In the genomic region with DNA sequence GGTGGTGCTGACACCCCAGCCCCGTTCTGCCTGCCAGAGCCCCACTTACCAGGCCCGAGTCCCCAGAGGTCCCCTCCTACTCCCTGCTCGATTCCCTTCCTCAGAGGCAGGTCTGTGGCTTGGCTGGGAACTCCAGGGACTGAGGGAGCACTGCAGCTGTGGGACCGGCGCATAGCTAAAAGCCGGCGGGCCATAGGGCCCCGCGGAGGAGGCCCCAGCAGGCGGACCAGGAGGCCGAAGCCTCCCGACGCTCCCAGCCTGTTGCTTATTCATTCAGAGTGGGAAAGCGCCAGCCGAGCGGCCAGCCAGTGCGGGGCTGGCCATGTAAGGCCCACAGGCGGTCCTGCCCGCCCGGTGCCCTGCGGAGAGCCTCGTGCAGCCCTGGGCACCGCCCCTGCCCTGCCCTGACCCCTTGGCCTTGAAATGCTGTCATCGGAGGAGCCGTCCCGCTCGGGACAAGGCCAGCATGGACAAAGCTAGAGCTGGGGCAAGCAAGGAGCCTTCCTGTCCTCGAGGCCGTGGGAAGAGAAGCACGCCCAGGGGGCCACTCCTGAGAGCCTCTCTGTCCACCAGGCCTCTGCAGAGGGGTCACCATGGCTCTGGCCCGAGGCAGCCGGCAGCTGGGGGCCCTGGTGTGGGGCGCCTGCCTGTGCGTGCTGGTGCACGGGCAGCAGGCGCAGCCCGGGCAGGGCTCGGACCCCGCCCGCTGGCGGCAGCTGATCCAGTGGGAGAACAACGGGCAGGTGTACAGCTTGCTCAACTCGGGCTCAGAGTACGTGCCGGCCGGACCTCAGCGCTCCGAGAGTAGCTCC, we compare ENCODE assay signal across 8 cellular contexts. TPM values are rescaled to one million over a fixed set of nuclear protein-coding genes. Genes with fewer than 3 reads are reported as not detected.
DNase-seq lines count a peak whose midpoint lies in the region; ATAC-seq and TF ChIP-seq lines count a peak whose summit lies in the region.

A gene with protein sequence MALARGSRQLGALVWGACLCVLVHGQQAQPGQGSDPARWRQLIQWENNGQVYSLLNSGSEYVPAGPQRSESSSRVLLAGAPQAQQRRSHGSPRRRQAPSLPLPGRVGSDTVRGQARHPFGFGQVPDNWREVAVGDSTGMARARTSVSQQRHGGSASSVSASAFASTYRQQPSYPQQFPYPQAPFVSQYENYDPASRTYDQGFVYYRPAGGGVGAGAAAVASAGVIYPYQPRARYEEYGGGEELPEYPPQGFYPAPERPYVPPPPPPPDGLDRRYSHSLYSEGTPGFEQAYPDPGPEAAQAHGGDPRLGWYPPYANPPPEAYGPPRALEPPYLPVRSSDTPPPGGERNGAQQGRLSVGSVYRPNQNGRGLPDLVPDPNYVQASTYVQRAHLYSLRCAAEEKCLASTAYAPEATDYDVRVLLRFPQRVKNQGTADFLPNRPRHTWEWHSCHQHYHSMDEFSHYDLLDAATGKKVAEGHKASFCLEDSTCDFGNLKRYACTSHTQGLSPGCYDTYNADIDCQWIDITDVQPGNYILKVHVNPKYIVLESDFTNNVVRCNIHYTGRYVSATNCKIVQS (plus strand): TSS at position 272 of the 812 bp plus-strand sequence. CDS start 322 bp downstream, at position 594.

- H4K20me1 ChIP-seq in HCT116 (ENCODE audit: insufficient read depth): no peaks in the 10 kb centered on the region

- RAD21 ChIA-PET in HCT116 (lab: Charles Lee; ENCODE audit: low non-redundant PET in 1 of 2, low total read pairs in 2 of 2, uncharacterized antibody in 2 of 2, unreplicated experiment in 2 of 2): no interaction called here

- peak within 1 kb of the TSS; percentile 56 for H3K27ac Mint-ChIP-seq in mesothelial cell of epicardium

- no peaks in the 10 kb centered on the region for H3K79me2 ChIP-seq in HCT116 (ENCODE audit: insufficient read depth, low read length)

- TF ChIP-seq CTCF in AG04450 (IDR thresholded peaks at IDR 0.05; ENCODE audit: low read depth, low read length) (no peak), HCT116 (IDR thresholded peaks at IDR 0.05 in 2 of 3, conservative IDR thresholded peaks at IDR 0.05 in 1 of 3; ENCODE audit: borderline replicate concordance in 1 of 3, insufficient read depth in 1 of 3, low read depth in 2 of 3, low read length in 2 of 3) (no peak), mesothelial cell of epicardium (IDR thresholded peaks at IDR 0.05; ENCODE audit: unreplicated experiment) (no peak), upper lobe of left lung (IDR thresholded peaks at IDR 0.05) (no peak), GM10248 (IDR thresholded peaks at IDR 0.05; ENCODE audit: control extremely low read depth, extremely low read depth, low read depth, missing control alignments) (no peak)

- H3K9ac ChIP-seq in HCT116 (ENCODE audit: low read length): peak within 1 kb of the TSS; percentile 79

- TF ChIP-seq RAD21 in HCT116 (IDR thresholded peaks at IDR 0.05; ENCODE audit: low read depth): no peak

- peak within 1 kb of the TSS; percentile 91 for H3K4me2 ChIP-seq in HCT116 (ENCODE audit: low read length)

- WGBS in esophagus, 2 donors: 15 to 17% methylated on average over 48 of the region's 48 CpGs
- WGBS in upper lobe of left lung, 2 donors: 17% methylated on average over 15 of the region's 48 CpGs; no CpG with 5 or more reads in 1 of the 2 donors

- H3K27me3 Mint-ChIP-seq in mesothelial cell of epicardium (ENCODE audit: low read depth): no peaks in the 10 kb centered on the region

- H3K4me3 Mint-ChIP-seq in mesothelial cell of epicardium: peak within 1 kb of the TSS; percentile 74

- intact Hi-C loops in HCT116 (cut with micrococcal nuclease): no loop called here

- no peaks in the 10 kb centered on the region for H3K9me3 Mint-ChIP-seq in mesothelial cell of epicardium

- H3K27ac ChIP-seq in AG04450 (ENCODE audit: low read depth, low read length): peak within 1 kb of the TSS; percentile 95
- peak within 1 kb of the TSS; percentile 94 for H3K27ac ChIP-seq in HCT116 (ENCODE audit: low read depth, low read length)
- peak within 1 kb of the TSS; percentile 77 to 80 for H3K27ac ChIP-seq in esophagus (ENCODE audit: low read depth in 2 of 2, low read length in 1 of 2)
- H3K27ac ChIP-seq in upper lobe of left lung: peak within 1 kb of the TSS; percentile 62 to 87 (median 74)

- POLR2A ChIA-PET in AG04450 (lab: Yijun Ruan, JAX) (interaction anchor here (0.5 to 2.9 kb wide), 11 partner anchors 10 to 1206 kb away, joined by 3 to 17 read pairs (median 4); no protein-coding TSS in a partner anchor), HCT116 (lab: Charles Lee) (no interaction called here), GM10248 (lab: Yijun Ruan, JAX) (no interaction called here)

- H3K9me2 ChIP-seq in HCT116 (ENCODE audit: insufficient read depth): no peaks in the 10 kb centered on the region

- peak; percentile 32 for ATAC-seq in HCT116
- peak; percentile 59 to 70 for ATAC-seq in upper lobe of left lung (ENCODE audit: low FRiP score in 2 of 2)
- ATAC-seq in GM21367 (IDR thresholded peaks at IDR 0.05; ENCODE audit: unreplicated experiment): no peak

- H2AFZ ChIP-seq in HCT116 (ENCODE audit: low read depth, low read length, poor library complexity, severe bottlenecking): no peak within 1 kb of the TSS

- no peak for TF ChIP-seq POLR2A in HCT116 (IDR thresholded peaks at IDR 0.05; ENCODE audit: borderline replicate concordance, extremely low read depth, insufficient read depth, insufficient read length)
- peak in 2 of 4 donors; percentile 26 to 48 for TF ChIP-seq POLR2A in upper lobe of left lung (IDR thresholded peaks at IDR 0.05)

- no TSS peak for BruUV-seq in HCT116 (replicated peaks; lab: Mats Ljungman, UMichigan)

- H3K36me3 ChIP-seq in HCT116 (ENCODE audit: control insufficient read depth in 1 of 2, insufficient read depth in 2 of 2, low read length in 2 of 2): no peaks in the 10 kb centered on the region
- H3K36me3 ChIP-seq in esophagus (ENCODE audit: control insufficient read depth in 2 of 2, insufficient read depth in 2 of 2, low read length in 1 of 2): no peaks in the 10 kb centered on the region
- no peaks in the 10 kb centered on the region for H3K36me3 ChIP-seq in upper lobe of left lung

- TF ChIP-seq EP300 in upper lobe of left lung (IDR thresholded peaks at IDR 0.05): no peak

- peaks cover 27 to 46% of the 10 kb centered on the region in 2 experiments for H3K4me1 ChIP-seq in HCT116 (ENCODE audit: control insufficient read depth in 1 of 2, insufficient read depth in 2 of 2, low read length in 2 of 2)
- H3K4me1 ChIP-seq in esophagus (ENCODE audit: control insufficient read depth in 2 of 2, insufficient read depth in 2 of 2, low read length in 1 of 2): peaks cover 0 to 38% of the 10 kb centered on the region in 2 donors
- peaks cover 45 to 59% (median 54%) of the 10 kb centered on the region in 4 donors for H3K4me1 ChIP-seq in upper lobe of left lung

- H3K9me3 ChIP-seq in AG04450 (ENCODE audit: control insufficient read depth, insufficient read depth, low read length) (no peaks in the 10 kb centered on the region; the same call in 1 of the 2 replicates), HCT116 (ENCODE audit: control insufficient read depth in 1 of 2, insufficient read depth in 1 of 2, low read depth in 1 of 2, low read length in 2 of 2) (no peaks in the 10 kb centered on the region), esophagus (ENCODE audit: control insufficient read depth in 2 of 2, insufficient read depth in 1 of 2, low read depth in 1 of 2, low read length in 1 of 2) (peaks cover 0 to 3% of the 10 kb centered on the region in 2 donors), upper lobe of left lung (no peaks in the 10 kb centered on the region)

- CTCF ChIA-PET in AG04450 (lab: Charles Lee): interaction anchor here (1.9 to 2.2 kb wide), 2 partner anchors 10 to 25 kb away, joined by 9 to 10 read pairs; no protein-coding TSS in a partner anchor
- CTCF ChIA-PET in HCT116 (lab: Charles Lee): interaction anchor here (1.3 to 2.7 kb wide), 6 partner anchors 17 to 53 kb away, joined by 4 to 12 read pairs (median 6); a partner anchor contains a TSS
- CTCF ChIA-PET in GM10248 (lab: Yijun Ruan, JAX): no interaction called here

- H3K27me3 ChIP-seq in AG04450 (ENCODE audit: control insufficient read depth, insufficient read depth, low read length) (no peaks in the 10 kb centered on the region), HCT116 (ENCODE audit: insufficient read depth, low read length) (no peaks in the 10 kb centered on the region), esophagus (ENCODE audit: control insufficient read depth in 1 of 2, insufficient read depth in 2 of 2, low read length in 2 of 2) (no peaks in the 10 kb centered on the region), upper lobe of left lung (peaks cover 0 to 3% (median 1%) of the 10 kb centered on the region in 4 donors)

- no peaks in the 10 kb centered on the region for H3K36me3 Mint-ChIP-seq in mesothelial cell of epicardium

- H3K4me1 Mint-ChIP-seq in mesothelial cell of epicardium: peaks cover 62% of the 10 kb centered on the region

- peak within 1 kb of the TSS; percentile 90 for H3K4me3 ChIP-seq in AG04450 (ENCODE audit: low read depth, low read length)
- peak within 1 kb of the TSS; percentile 57 to 77 for H3K4me3 ChIP-seq in HCT116 (replicated peaks in 1 of 2; ENCODE audit: low read depth in 1 of 2, low read length in 2 of 2)
- peak within 1 kb of the TSS; percentile 53 to 64 for H3K4me3 ChIP-seq in esophagus (ENCODE audit: low read depth in 1 of 2, low read length in 2 of 2)
- peak within 1 kb of the TSS; percentile 41 to 64 (median 55) for H3K4me3 ChIP-seq in upper lobe of left lung

- DNase-seq in AG04450 (ENCODE audit: low read depth, low spot score) (peak; percentile 71), HCT116 (ENCODE audit: low read depth, low spot score) (peak; percentile 19), SW 1271 (lab: John Stamatoyannopoulos, UW) (peak; percentile 32 to 54), mesothelial cell of epicardium (ENCODE audit: low spot score in 2 of 2, unreplicated experiment in 2 of 2) (peak; percentile 40 to 65), upper lobe of left lung (peak; percentile 53 to 90), GM10248 (ENCODE audit: extremely low spot score) (no peak)

TF ChIP-seq in HCT116, 20 proteins besides CTCF, POLR2A, EP300 and RAD21:
- peak; percentile 73 for TF ChIP-seq POLR2AphosphoS5 (IDR thresholded peaks at IDR 0.05; ENCODE audit: low read depth, low read length)
- TF ChIP-seq, protein P1, sequence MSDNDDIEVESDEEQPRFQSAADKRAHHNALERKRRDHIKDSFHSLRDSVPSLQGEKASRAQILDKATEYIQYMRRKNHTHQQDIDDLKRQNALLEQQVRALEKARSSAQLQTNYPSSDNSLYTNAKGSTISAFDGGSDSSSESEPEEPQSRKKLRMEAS (IDR thresholded peaks at IDR 0.05): peak; percentile 33; the same call in 1 of the 2 replicates
- no peak for TF ChIP-seq CEBPB (IDR thresholded peaks at IDR 0.05; ENCODE audit: low read depth)
- peak; percentile 51 for TF ChIP-seq SIN3A (IDR thresholded peaks at IDR 0.05; ENCODE audit: low read depth)
- peak; percentile 69 for TF ChIP-seq FOSL1 (IDR thresholded peaks at IDR 0.05; ENCODE audit: low read depth)
TF ChIP-seq in HCT116: peak in this region for 4.

RNA-seq across cellular contexts. Expression of the gene that starts here (rescaled TPM):
- polyA plus RNA-seq in AG04450 (2011; rRNA removed): 114 and 206 TPM in 2 replicates
- 260 and 359 TPM in 2 replicates for polyA minus RNA-seq in AG04450 (2011; rRNA and poly(A)+ RNA removed)
- total RNA-seq in HCT116 (2021; ENCODE audit: unreplicated experiment): 14.9 TPM
- 18.6 and 21.7 TPM in 2 replicates for polyA plus RNA-seq in HCT116 (2012)
- 1 to 10 TPM; 7.2 to 9.6 TPM for polyA plus RNA-seq in esophagus
- total RNA-seq in mesothelial cell of epicardium: 62.9 to 69.0 TPM (median 68.6 TPM) in 3 replicates
- total RNA-seq in upper lobe of left lung: 10 to 100 TPM in 2 of 6 donors, 1 to 10 TPM in 4; 6.0 to 25.9 (median 8.0) TPM

Comparison
In these comparisons a context has a peak if more than half of its experiments do, and no peak if none do; other contexts are left out.
1. RNA of the gene that starts here (polyA plus RNA-seq): 114 to 206 TPM in AG04450; 7.2 to 9.6 TPM in esophagus; every median in the first group is over 10 times any median in the second.
2. Peak in every context shown above with its lines, with median percentiles within 50 percentile points of each other: H3K27ac ChIP-seq and H3K4me3 ChIP-seq.